33 cellular contexts compared by ENCODE assay signal in the genomic region with DNA sequence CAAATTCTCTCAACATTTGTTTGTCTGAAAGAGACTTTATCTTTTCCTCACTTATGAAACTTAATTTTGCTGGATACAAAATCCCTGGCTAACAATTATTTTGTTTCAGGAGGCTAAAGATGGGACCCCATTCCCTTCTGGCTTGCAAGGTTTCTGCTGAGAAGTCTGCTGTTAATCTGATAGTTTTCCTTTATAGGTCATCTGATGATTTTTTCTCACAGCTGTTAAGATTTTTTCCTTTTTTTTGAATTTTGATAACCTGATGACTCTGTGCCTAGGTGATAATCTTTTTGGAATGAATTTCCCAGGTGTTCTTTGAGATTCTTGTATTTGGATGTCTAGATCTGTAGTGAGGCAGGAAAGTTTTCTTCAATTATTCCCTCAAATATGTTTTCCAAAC.
DNase-seq lines count a peak whose midpoint lies in the region; ATAC-seq, FAIRE-seq and TF ChIP-seq lines count a peak whose summit lies in the region.
"Had no signal": no experiment of that assay in that cellular context is flagged by ENCODE, and none has a peak within 500 bp of the region (broad histone marks: within the 10 kb centered on the region; RNA-seq: fewer than 3 reads in every experiment).

No MANE protein-coding gene starts in this region.

- H3K27ac ChIP-seq in HEK293 (ENCODE audit: extremely low read depth, low read depth, low read length), result no peak overlapping the region
- H3K27ac ChIP-seq: 22Rv1; A549; BLaER1; BLaER1 treated with 17β-estradiol and CSF1 and Interleukin-3, amounts not matched to agents 10 nM and 100 nM; C4-2B had no signal

- no peak for TF ChIP-seq POLR2A in GM12892 (IDR thresholded peaks at IDR 0.05; ENCODE audit: low read depth, low read length)

- CTCF ChIA-PET in HEK293 (lab: Yijun Ruan, JAX) (no interaction called here), WTC11 (lab: Charles Lee) (no interaction called here)

- no peaks in the 10 kb centered on the region for H3K4me1 Mint-ChIP-seq in WTC11
- H3K4me1 Mint-ChIP-seq: B cell; CD14-positive monocyte; CD4-positive, alpha-beta memory T cell; CD4-positive, CD25-positive, alpha-beta regulatory T cell; CD8-positive, alpha-beta memory T cell had no signal

- DNase-seq in GM12892 (ENCODE audit: insufficient read length), result no peak
- no peak for DNase-seq in WTC11 (ENCODE audit: low spot score)
- no peak for DNase-seq in COR-L47 (lab: John Stamatoyannopoulos, UW)
- no peak for DNase-seq in D721Med (ENCODE audit: insufficient read length, low spot score)
- no peak for DNase-seq in NCI-H1694 treated with DMSO at 0.1 percent for 48 hours (lab: John Stamatoyannopoulos, UW)
- DNase-seq: 8988T; ACHN; AML-193; BE2C; C1 segment of cervical spinal cord; Caco-2; Calu3; CD4-positive, alpha-beta memory T cell; CD4-positive, alpha-beta T cell; CD4-positive, CD25-positive, alpha-beta regulatory T cell; CD8-positive, alpha-beta memory T cell; CD8-positive, alpha-beta T cell; DMS 273 treated with DMSO at 0.1 percent for 48 hours; DMS153; DMS53; DMS79; DMS79 treated with DMSO at 0.1 percent for 48 hours; DND-41; EL had no signal

- H3K4me3 Mint-ChIP-seq in WTC11, result no peak overlapping the region
- H3K4me3 Mint-ChIP-seq: B cell; CD14-positive monocyte; CD4-positive, alpha-beta memory T cell; CD4-positive, alpha-beta T cell; CD4-positive, CD25-positive, alpha-beta regulatory T cell; CD8-positive, alpha-beta memory T cell; CD8-positive, alpha-beta T cell had no signal

- H3K4me3 ChIP-seq in HEK293 (ENCODE audit: low read depth, low read length), result no peak overlapping the region
- H3K4me3 ChIP-seq: A549; BLaER1; BLaER1 treated with 17β-estradiol and CSF1 and Interleukin-3, amounts not matched to agents 10 nM and 100 nM had no signal

- H3K36me3 Mint-ChIP-seq in WTC11, result peaks cover 42% of the 10 kb centered on the region
- H3K36me3 Mint-ChIP-seq: CD14-positive monocyte; CD4-positive, alpha-beta memory T cell; CD4-positive, CD25-positive, alpha-beta regulatory T cell; CD8-positive, alpha-beta T cell had no signal

- H3K4me1 ChIP-seq in HEK293 (ENCODE audit: control insufficient read depth, insufficient read depth, low read length), result no peaks in the 10 kb centered on the region
- H3K4me1 ChIP-seq: A549; BE2C; BLaER1; BLaER1 treated with 17β-estradiol and CSF1 and Interleukin-3, amounts not matched to agents 10 nM and 100 nM; Caco-2 had no signal

- no peaks in the 10 kb centered on the region for H3K36me3 ChIP-seq in HEK293 (ENCODE audit: control insufficient read depth in 2 of 2, insufficient read depth in 1 of 2, low read length in 2 of 2)
- H3K36me3 ChIP-seq: BE2C; BLaER1; BLaER1 treated with 17β-estradiol and CSF1 and Interleukin-3, amounts not matched to agents 10 nM and 100 nM had no signal

- peak; percentile 17 for FAIRE-seq in GM12892 (lab: Jason Lieb, UNC)
- FAIRE-seq in D721Med (lab: Jason Lieb, UNC), result no peak
- FAIRE-seq: A204.1, A549 had no signal

- POLR2A ChIA-PET in HEK293 (lab: Yijun Ruan, JAX), result no interaction called here
- POLR2A ChIA-PET in WTC11 (lab: Charles Lee), result no interaction called here

- ATAC-seq in WTC11, result no peak
- ATAC-seq: A549; CD8-positive, alpha-beta T cell had no signal

- peaks cover 81% of the 10 kb centered on the region for H3K9me3 Mint-ChIP-seq in WTC11

- TF ChIP-seq CTCF in HEK293 (tag by site-specific recombination; IDR thresholded peaks at IDR 0.05), result no peak
- TF ChIP-seq CTCF in WTC11 (IDR thresholded peaks at IDR 0.05), result no peak
- TF ChIP-seq CTCF in D721Med (IDR thresholded peaks at IDR 0.05; ENCODE audit: insufficient read depth, missing control alignments), result no peak

- no peak overlapping the region for H3K27ac Mint-ChIP-seq in WTC11
- H3K27ac Mint-ChIP-seq: B cell; CD14-positive monocyte; CD4-positive, alpha-beta memory T cell; CD4-positive, alpha-beta T cell; CD4-positive, CD25-positive, alpha-beta regulatory T cell; CD8-positive, alpha-beta memory T cell; CD8-positive, alpha-beta T cell had no signal

- no peaks in the 10 kb centered on the region for H3K9me3 ChIP-seq in HEK293 (ENCODE audit: control insufficient read depth, insufficient read depth, low read depth, low read length)
- H3K9me3 ChIP-seq: BE2C; BLaER1; BLaER1 treated with 17β-estradiol and CSF1 and Interleukin-3, amounts not matched to agents 10 nM and 100 nM had no signal

- H3K27me3 Mint-ChIP-seq in WTC11 (ENCODE audit: low read depth), result no peaks in the 10 kb centered on the region
- H3K27me3 Mint-ChIP-seq: B cell; CD4-positive, alpha-beta memory T cell; CD4-positive, alpha-beta T cell; CD4-positive, CD25-positive, alpha-beta regulatory T cell had no signal

TF ChIP-seq in HEK293, 187 proteins besides CTCF, POLR2A, EP300 and RAD21 (continues in another document):
- TF ChIP-seq ZNF521 (tag by site-specific recombination; IDR thresholded peaks at IDR 0.05) (no peak), FEZF1 (tag by site-specific recombination; IDR thresholded peaks at IDR 0.05) (no peak), ZNF26 (tag by site-specific recombination; IDR thresholded peaks at IDR 0.05) (no peak), ZNF426 (tag by site-specific recombination; IDR thresholded peaks at IDR 0.05) (no peak), SETDB1 (IDR thresholded peaks at IDR 0.05; ENCODE audit: insufficient read length, low read length) (peak; percentile 50)

TF ChIP-seq in WTC11, 78 proteins besides CTCF, POLR2A, EP300 and RAD21:
- TF ChIP-seq, protein P1, sequence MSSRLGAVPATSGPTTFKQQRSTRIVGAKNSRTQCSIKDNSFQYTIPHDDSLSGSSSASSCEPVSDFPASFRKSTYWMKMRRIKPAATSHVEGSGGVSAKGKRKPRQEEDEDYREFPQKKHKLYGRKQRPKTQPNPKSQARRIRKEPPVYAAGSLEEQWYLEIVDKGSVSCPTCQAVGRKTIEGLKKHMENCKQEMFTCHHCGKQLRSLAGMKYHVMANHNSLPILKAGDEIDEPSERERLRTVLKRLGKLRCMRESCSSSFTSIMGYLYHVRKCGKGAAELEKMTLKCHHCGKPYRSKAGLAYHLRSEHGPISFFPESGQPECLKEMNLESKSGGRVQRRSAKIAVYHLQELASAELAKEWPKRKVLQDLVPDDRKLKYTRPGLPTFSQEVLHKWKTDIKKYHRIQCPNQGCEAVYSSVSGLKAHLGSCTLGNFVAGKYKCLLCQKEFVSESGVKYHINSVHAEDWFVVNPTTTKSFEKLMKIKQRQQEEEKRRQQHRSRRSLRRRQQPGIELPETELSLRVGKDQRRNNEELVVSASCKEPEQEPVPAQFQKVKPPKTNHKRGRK (CRISPR knock-in tag; IDR thresholded peaks at IDR 0.05; ENCODE audit: borderline replicate concordance), result no peak
- TF ChIP-seq IRF2 (CRISPR knock-in tag; IDR thresholded peaks at IDR 0.05; ENCODE audit: borderline replicate concordance, low read depth) (no peak), ZNF317 (CRISPR knock-in tag; IDR thresholded peaks at IDR 0.05; ENCODE audit: borderline replicate concordance, low read depth) (peak; percentile 66; the same call in 1 of the 2 replicates)
- TF ChIP-seq, protein P2, sequence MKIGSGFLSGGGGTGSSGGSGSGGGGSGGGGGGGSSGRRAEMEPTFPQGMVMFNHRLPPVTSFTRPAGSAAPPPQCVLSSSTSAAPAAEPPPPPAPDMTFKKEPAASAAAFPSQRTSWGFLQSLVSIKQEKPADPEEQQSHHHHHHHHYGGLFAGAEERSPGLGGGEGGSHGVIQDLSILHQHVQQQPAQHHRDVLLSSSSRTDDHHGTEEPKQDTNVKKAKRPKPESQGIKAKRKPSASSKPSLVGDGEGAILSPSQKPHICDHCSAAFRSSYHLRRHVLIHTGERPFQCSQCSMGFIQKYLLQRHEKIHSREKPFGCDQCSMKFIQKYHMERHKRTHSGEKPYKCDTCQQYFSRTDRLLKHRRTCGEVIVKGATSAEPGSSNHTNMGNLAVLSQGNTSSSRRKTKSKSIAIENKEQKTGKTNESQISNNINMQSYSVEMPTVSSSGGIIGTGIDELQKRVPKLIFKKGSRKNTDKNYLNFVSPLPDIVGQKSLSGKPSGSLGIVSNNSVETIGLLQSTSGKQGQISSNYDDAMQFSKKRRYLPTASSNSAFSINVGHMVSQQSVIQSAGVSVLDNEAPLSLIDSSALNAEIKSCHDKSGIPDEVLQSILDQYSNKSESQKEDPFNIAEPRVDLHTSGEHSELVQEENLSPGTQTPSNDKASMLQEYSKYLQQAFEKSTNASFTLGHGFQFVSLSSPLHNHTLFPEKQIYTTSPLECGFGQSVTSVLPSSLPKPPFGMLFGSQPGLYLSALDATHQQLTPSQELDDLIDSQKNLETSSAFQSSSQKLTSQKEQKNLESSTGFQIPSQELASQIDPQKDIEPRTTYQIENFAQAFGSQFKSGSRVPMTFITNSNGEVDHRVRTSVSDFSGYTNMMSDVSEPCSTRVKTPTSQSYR (CRISPR knock-in tag; IDR thresholded peaks at IDR 0.05), result no peak
- TF ChIP-seq, protein P3, sequence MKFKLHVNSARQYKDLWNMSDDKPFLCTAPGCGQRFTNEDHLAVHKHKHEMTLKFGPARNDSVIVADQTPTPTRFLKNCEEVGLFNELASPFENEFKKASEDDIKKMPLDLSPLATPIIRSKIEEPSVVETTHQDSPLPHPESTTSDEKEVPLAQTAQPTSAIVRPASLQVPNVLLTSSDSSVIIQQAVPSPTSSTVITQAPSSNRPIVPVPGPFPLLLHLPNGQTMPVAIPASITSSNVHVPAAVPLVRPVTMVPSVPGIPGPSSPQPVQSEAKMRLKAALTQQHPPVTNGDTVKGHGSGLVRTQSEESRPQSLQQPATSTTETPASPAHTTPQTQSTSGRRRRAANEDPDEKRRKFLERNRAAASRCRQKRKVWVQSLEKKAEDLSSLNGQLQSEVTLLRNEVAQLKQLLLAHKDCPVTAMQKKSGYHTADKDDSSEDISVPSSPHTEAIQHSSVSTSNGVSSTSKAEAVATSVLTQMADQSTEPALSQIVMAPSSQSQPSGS (CRISPR knock-in tag; IDR thresholded peaks at IDR 0.05; ENCODE audit: borderline replicate concordance, low read depth), result no peak
